ENCODE assay signal across 1 cellular context in genomic region chr17:82601447-82602000, GRCh38.
TF ChIP-seq lines count a peak whose summit lies in the region.

No MANE protein-coding gene starts in this region.

TF ChIP-seq in SK-N-SH, 30 proteins besides CTCF, POLR2A, EP300 and RAD21 (continued from another document):
- no peak for TF ChIP-seq RFX5 (IDR thresholded peaks at IDR 0.05; ENCODE audit: low read length)
